ENCODE assay signal across 12 cellular contexts in the genomic region with DNA sequence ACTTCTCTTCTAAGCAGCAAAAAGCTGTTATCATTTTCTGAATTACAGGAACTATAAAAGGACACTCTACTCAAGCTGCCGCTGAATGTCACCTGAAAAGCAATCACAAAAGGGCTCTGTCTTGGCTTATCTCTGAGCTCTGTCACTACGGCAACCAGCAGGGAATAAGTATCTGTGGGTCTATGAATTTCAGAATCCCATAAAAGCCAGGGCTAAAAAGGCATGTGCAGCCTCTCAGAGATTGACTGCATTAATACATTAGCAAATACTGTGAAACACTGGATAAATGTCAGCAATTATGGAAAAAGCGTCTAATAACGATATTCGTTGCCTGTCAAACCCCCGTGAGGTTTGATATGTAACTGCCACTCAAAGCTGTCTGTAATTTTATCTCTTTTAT.
A peak's percentile ranks its signal among the peaks of the same experiment; 100 is the strongest.
DNase-seq lines count a peak whose midpoint lies in the region; ATAC-seq and TF ChIP-seq lines count a peak whose summit lies in the region.
"Had no signal": no experiment of that assay in that cellular context is flagged by ENCODE, and none has a peak within 500 bp of the region (broad histone marks: within the 10 kb centered on the region; RNA-seq: fewer than 3 reads in every experiment).

No MANE protein-coding gene starts in this region.

- CTCF ChIA-PET in PC-9 (lab: Charles Lee): no interaction called here

- H2AFZ ChIP-seq in PC-9: no peak overlapping the region

- POLR2A ChIA-PET in PC-9 (lab: Charles Lee; ENCODE audit: unreplicated experiment): no interaction called here

- H3K4me2 ChIP-seq in PC-9: no peak overlapping the region
- H3K4me2 ChIP-seq: KMS-11 had no signal

- no peaks in the 10 kb centered on the region for H3F3A ChIP-seq in PC-9 (ENCODE audit: insufficient read depth, low read depth)

- TF ChIP-seq CTCF in PC-9 (conservative IDR thresholded peaks at IDR 0.05): no peak

- no peak overlapping the region for H3K4me3 ChIP-seq in PC-9

- no peaks in the 10 kb centered on the region for H3K9me3 ChIP-seq in PC-9 (ENCODE audit: insufficient read depth, low read depth)

- BruUV-seq in PC-9 (replicated peaks; lab: Mats Ljungman, UMichigan): no TSS peak

- H3K9me2 ChIP-seq in PC-9 (ENCODE audit: insufficient read depth): no peaks in the 10 kb centered on the region

- no peaks in the 10 kb centered on the region for H3K36me3 ChIP-seq in PC-9 (ENCODE audit: low read depth)

- no peak overlapping the region for H3K27ac ChIP-seq in PC-9
- H3K27ac ChIP-seq: KMS-11 had no signal

- ATAC-seq in HG02885 (IDR thresholded peaks at IDR 0.05; ENCODE audit: poor library complexity, unreplicated experiment) (no peak), HG02588 (IDR thresholded peaks at IDR 0.05; ENCODE audit: unreplicated experiment) (no peak)

- H3K79me2 ChIP-seq in PC-9 (ENCODE audit: low read depth): no peaks in the 10 kb centered on the region

- H4K20me1 ChIP-seq in PC-9 (ENCODE audit: insufficient read depth): no peaks in the 10 kb centered on the region

- no peaks in the 10 kb centered on the region for H3K4me1 ChIP-seq in PC-9 (replicated peaks; ENCODE audit: insufficient read depth)

- H3K27me3 ChIP-seq in PC-9 (ENCODE audit: insufficient read depth, low read depth): no peaks in the 10 kb centered on the region

- DNase-seq in DMS79 (lab: John Stamatoyannopoulos, UW) (peak; percentile 80), NCI-H146 (lab: John Stamatoyannopoulos, UW) (peak; percentile 94), NCI-H69 (lab: John Stamatoyannopoulos, UW) (peak; percentile 72), left kidney (ENCODE audit: low read depth, low spot score) (peak; percentile 16), HPDE6-E6E7 (ENCODE audit: extremely low spot score) (no peak), PC-9 (no peak)
- DNase-seq: activated naive CD4-positive, alpha-beta T cell treated with Interleukin-2 at 50 U/mL for 16 hours; islet precursor cell; NK-92 treated with Interleukin-12 subunit alpha and Interleukin-12 subunit beta, amount 100 ng/mL, for 24 hours had no signal

- intact Hi-C loops in PC-9 (cut with micrococcal nuclease; ENCODE audit: unreplicated experiment): no loop called here

Comparison
In these comparisons a context has a peak if more than half of its experiments do, and no peak if none do; other contexts are left out.
1. DNase-seq: peak in DMS79 (single experiment), NCI-H146 (single experiment), NCI-H69 (single experiment) and left kidney (single experiment); none in HPDE6-E6E7 (single experiment) and PC-9 (0 of 2).